Comparison of ENCODE assay signal across 10 cellular contexts in the genomic region with DNA sequence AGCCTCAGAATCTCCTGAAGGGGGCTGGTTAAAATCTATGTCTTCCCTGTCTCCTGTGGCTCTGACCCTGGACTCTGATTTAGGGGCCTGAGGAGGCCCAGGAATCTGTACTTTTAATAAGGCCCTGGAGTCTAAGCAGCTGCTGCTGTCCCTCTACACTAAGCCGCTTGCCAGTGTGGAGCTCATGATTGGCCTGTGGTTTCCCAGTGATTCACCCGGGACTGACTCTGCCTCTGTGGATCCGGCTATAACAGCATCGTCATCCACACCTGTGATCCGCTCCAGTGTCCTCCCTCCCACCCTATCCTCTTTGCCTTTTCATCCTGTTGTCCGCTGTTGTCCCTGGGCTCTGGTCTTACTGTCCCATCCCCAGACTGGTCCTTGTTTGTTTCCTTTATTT. TPM values are rescaled to one million over a fixed set of nuclear protein-coding genes. Genes with fewer than 3 reads are reported as not detected.
DNase-seq lines count a peak whose midpoint lies in the region; ATAC-seq, FAIRE-seq and TF ChIP-seq lines count a peak whose summit lies in the region.
"Had no signal": no experiment of that assay in that cellular context is flagged by ENCODE, and none has a peak within 500 bp of the region (broad histone marks: within the 10 kb centered on the region; RNA-seq: fewer than 3 reads in every experiment).

No MANE protein-coding gene starts in this region.

- peak; percentile 87 for FAIRE-seq in keratinocyte (lab: Jason Lieb, UNC)

- no peak overlapping the region for H2AFZ ChIP-seq in keratinocyte (ENCODE audit: control insufficient read depth, low read length)
- H2AFZ ChIP-seq: GM23338 had no signal

- peaks cover 19 to 55% of the 10 kb centered on the region in 2 donors for H3K4me1 ChIP-seq in adrenal gland (replicated peaks in 1 of 2)
- peaks cover 36% of the 10 kb centered on the region for H3K4me1 ChIP-seq in keratinocyte (ENCODE audit: control insufficient read depth, extremely low read depth, insufficient read depth, low read length)
- peaks cover 10 to 62% (median 48%) of the 10 kb centered on the region in 5 donors for H3K4me1 ChIP-seq in subcutaneous abdominal adipose tissue (ENCODE audit: control insufficient read depth in 5 of 5, insufficient read depth in 5 of 5, low read length in 5 of 5)

- ATAC-seq in HG02981 (IDR thresholded peaks at IDR 0.05; ENCODE audit: unreplicated experiment) (no peak), HG03439 (IDR thresholded peaks at IDR 0.05; ENCODE audit: unreplicated experiment) (no peak)
- ATAC-seq: GM23338 had no signal

- peaks cover 64% of the 10 kb centered on the region for H3K79me2 ChIP-seq in keratinocyte (ENCODE audit: control insufficient read depth, insufficient read depth, low read length)

- TF ChIP-seq CTCF in HL-60 (IDR thresholded peaks at IDR 0.05; ENCODE audit: insufficient read depth, low read length) (no peak), adrenal gland (IDR thresholded peaks at IDR 0.05) (no peak), keratinocyte (optimal IDR thresholded peaks at IDR 0.05 in 1 of 3, IDR thresholded peaks at IDR 0.05 in 1 of 3, conservative IDR thresholded peaks at IDR 0.05 in 1 of 3; ENCODE audit: extremely low read depth in 1 of 3, insufficient read depth in 2 of 3, low read length in 3 of 3) (no peak)

- H3K9me3 ChIP-seq in adrenal gland (replicated peaks in 1 of 3) (no peaks in the 10 kb centered on the region), keratinocyte (ENCODE audit: control insufficient read depth, low read depth, low read length) (no peaks in the 10 kb centered on the region), subcutaneous abdominal adipose tissue (ENCODE audit: control insufficient read depth in 5 of 5, low read length in 5 of 5) (no peaks in the 10 kb centered on the region)

- DNase-seq in HL-60 (ENCODE audit: low read depth in 1 of 2, low spot score in 1 of 2) (peak in 1 of 2 experiments; percentile 69), adrenal gland (peak in 4 of 7 donors; percentile 31 to 79 (median 42)), keratinocyte (ENCODE audit: low read depth, low spot score) (no peak), cerebellum (ENCODE audit: low spot score) (no peak)
- DNase-seq: activated CD4-positive, alpha-beta T cell treated with anti-CD3 and anti-CD28 coated beads, Interleukin-2, amount 10 ng/mL, durations not matched to agents 7 days and 5 days; NCI-H510A had no signal

- intact Hi-C loops in adrenal gland (cut with DNase I), result no loop called here

- H3K4me3 ChIP-seq in HL-60 (replicated peaks; ENCODE audit: insufficient read depth, low read length) (no peak overlapping the region), adrenal gland (no peak overlapping the region), keratinocyte (ENCODE audit: control insufficient read depth in 2 of 3, extremely low read depth in 1 of 3, insufficient read depth in 2 of 3, low read depth in 1 of 3, low read length in 3 of 3) (no peak overlapping the region), subcutaneous abdominal adipose tissue (ENCODE audit: low read depth in 1 of 5, low read length in 5 of 5) (no peak overlapping the region)
- H3K4me3 ChIP-seq: GM23338 had no signal

- peak overlapping the region; percentile 81 for H3K27ac ChIP-seq in HL-60 (replicated peaks)
- H3K27ac ChIP-seq in adrenal gland, result peak overlapping the region in 2 of 5 donors; percentile 1 to 67
- H3K27ac ChIP-seq in keratinocyte (ENCODE audit: control insufficient read depth, insufficient read depth, low read length), result peak overlapping the region; percentile 74
- peak overlapping the region; percentile 55 for H3K27ac ChIP-seq in subcutaneous abdominal adipose tissue (ENCODE audit: low read depth, low read length)

- no peaks in the 10 kb centered on the region for H3K9me1 ChIP-seq in keratinocyte (ENCODE audit: control insufficient read depth, extremely low read depth, insufficient read depth, low read length)

- 52 to 76% (median 67%) methylated on average over 6 of the region's 6 CpGs for WGBS in adrenal gland, 4 donors

- H3K9ac ChIP-seq in keratinocyte (ENCODE audit: control insufficient read depth, extremely low read depth, insufficient read depth, low read length) (peak overlapping the region; percentile 45), subcutaneous abdominal adipose tissue (ENCODE audit: low read length in 5 of 5) (peak overlapping the region in 2 of 5 donors; percentile 21 to 52)

- dilution Hi-C loops in keratinocyte (cut with MboI; ENCODE audit: extremely low pct_ligation_motif_present, low sequenced_read_pairs), result no loop called here

- H3K36me3 ChIP-seq in adrenal gland (replicated peaks in 1 of 2) (peaks cover 0 to 16% of the 10 kb centered on the region in 2 donors), keratinocyte (ENCODE audit: control insufficient read depth in 2 of 2, extremely low read depth in 1 of 2, insufficient read depth in 2 of 2, low read length in 2 of 2) (peaks cover 20 to 24% of the 10 kb centered on the region in 2 experiments), subcutaneous abdominal adipose tissue (ENCODE audit: control insufficient read depth in 5 of 5, insufficient read depth in 5 of 5, low read length in 5 of 5) (peaks cover 9 to 31% (median 24%) of the 10 kb centered on the region in 5 donors)

- no peaks in the 10 kb centered on the region for H4K20me1 ChIP-seq in keratinocyte (ENCODE audit: control insufficient read depth, extremely low read depth, insufficient read depth, low read length)

- TF ChIP-seq POLR2A in adrenal gland (IDR thresholded peaks at IDR 0.05), result no peak

- H3K27me3 ChIP-seq in HL-60 (ENCODE audit: insufficient read depth, poor library complexity, severe bottlenecking), result no peaks in the 10 kb centered on the region
- H3K27me3 ChIP-seq in adrenal gland, result no peaks in the 10 kb centered on the region
- no peaks in the 10 kb centered on the region for H3K27me3 ChIP-seq in keratinocyte (ENCODE audit: control insufficient read depth, extremely low read depth, insufficient read depth, low read length)
- no peaks in the 10 kb centered on the region for H3K27me3 ChIP-seq in subcutaneous abdominal adipose tissue (ENCODE audit: control insufficient read depth in 5 of 5, insufficient read depth in 4 of 5, low read length in 5 of 5)

- peak overlapping the region; percentile 45 for H3K4me2 ChIP-seq in keratinocyte (ENCODE audit: control insufficient read depth, extremely low read depth, insufficient read depth, low read depth, low read length)
- H3K4me2 ChIP-seq: GM23338 had no signal

RNA-seq across cellular contexts. Expression of a gene that starts 3.7 kb away (rescaled TPM):
- total RNA-seq in adrenal gland (10 to 100 TPM; 16.0 to 50.8 (median 22.0) TPM), cerebellum (4.9 TPM)
- polyA plus RNA-seq in adrenal gland (10 to 100 TPM in 2 of 3 donors, 1 to 10 TPM in 1; 9.1 to 20.8 (median 10.8) TPM), keratinocyte (111 to 164 TPM (median 122 TPM) in 3 replicates)
- polyA plus RNA-seq in keratinocyte (2011; ENCODE audit: low read depth), result 30.9 TPM
- 102 and 132 TPM in 2 replicates for polyA plus RNA-seq in keratinocyte (2011; cell fraction: cytosol; rRNA removed)
- 155 and 167 TPM in 2 replicates for polyA plus RNA-seq in keratinocyte (2011; cell fraction: nucleus; rRNA removed)
- 66.6 and 127 TPM in 2 replicates for polyA plus RNA-seq in keratinocyte (2012; ENCODE audit: low replicate concordance)
- 110 to 190 TPM (median 116 TPM) in 3 replicates for polyA minus RNA-seq in keratinocyte
- 77.7 TPM for polyA minus RNA-seq in keratinocyte (2011; cell fraction: cytosol; rRNA and poly(A)+ RNA removed)
- polyA minus RNA-seq in keratinocyte (2011; cell fraction: nucleus; rRNA and poly(A)+ RNA removed), result 64.6 and 84.0 TPM in 2 replicates

Comparison
In these comparisons a context has a peak if more than half of its experiments do, and no peak if none do; other contexts are left out.
1. DNase-seq: peak in adrenal gland (4 of 7); none in keratinocyte (single experiment) and cerebellum (single experiment).